ENCODE assay signal across 8 cellular contexts in genomic region chr1:225879521-225880209, GRCh38. TPM values are rescaled to one million over a fixed set of nuclear protein-coding genes. Genes with fewer than 3 reads are reported as not detected.
DNase-seq lines count a peak whose midpoint lies in the region; ATAC-seq and TF ChIP-seq lines count a peak whose summit lies in the region.

No MANE protein-coding gene starts in this region.

- TF ChIP-seq CTCF in lower leg skin (IDR thresholded peaks at IDR 0.05): no peak

- H3K36me3 ChIP-seq in aorta (ENCODE audit: control insufficient read depth in 1 of 2, insufficient read depth in 2 of 2, low read length in 1 of 2): peaks cover 0 to 3% of the 10 kb centered on the region in 2 donors

- no peak for TF ChIP-seq POLR2A in lower leg skin (IDR thresholded peaks at IDR 0.05)

- no peak for ATAC-seq in aorta (ENCODE audit: low FRiP score)
- ATAC-seq in sciatic nerve: no peak
- ATAC-seq in GM21390 (IDR thresholded peaks at IDR 0.05; ENCODE audit: unreplicated experiment): no peak

- H3K4me3 Mint-ChIP-seq in activated naive CD8-positive, alpha-beta T cell treated with anti-CD3 and anti-CD28 coated beads for 36 hours: peak overlapping the region; percentile 86

- no peaks in the 10 kb centered on the region for H3K9me3 Mint-ChIP-seq in activated naive CD8-positive, alpha-beta T cell treated with anti-CD3 and anti-CD28 coated beads for 36 hours

- H3K4me3 ChIP-seq in aorta (ENCODE audit: low read length in 2 of 2): no peak overlapping the region
- no peak overlapping the region for H3K4me3 ChIP-seq in lower leg skin (ENCODE audit: low read depth, poor library complexity, severe bottlenecking)

- H3K4me1 Mint-ChIP-seq in activated naive CD8-positive, alpha-beta T cell treated with anti-CD3 and anti-CD28 coated beads for 36 hours: peaks cover 60% of the 10 kb centered on the region

- no peaks in the 10 kb centered on the region for H3K9me3 ChIP-seq in aorta (ENCODE audit: control insufficient read depth, low read length)

- intact Hi-C loops in aorta (cut with DNase I) (no loop called here), sciatic nerve (cut with DNase I) (no loop called here), lower leg skin (cut with DNase I; ENCODE audit: low total_unique reads) (no loop called here)

- H3K36me3 Mint-ChIP-seq in activated naive CD8-positive, alpha-beta T cell treated with anti-CD3 and anti-CD28 coated beads for 36 hours: peaks cover 13% of the 10 kb centered on the region

- H3K4me1 ChIP-seq in aorta (ENCODE audit: control insufficient read depth in 1 of 2, insufficient read depth in 2 of 2, low read length in 2 of 2): peaks cover 0 to 4% of the 10 kb centered on the region in 2 donors

- H3K27ac Mint-ChIP-seq in activated naive CD8-positive, alpha-beta T cell treated with anti-CD3 and anti-CD28 coated beads for 36 hours: peak overlapping the region; percentile 87

- no peaks in the 10 kb centered on the region for H3K27me3 ChIP-seq in aorta (ENCODE audit: control insufficient read depth in 1 of 2, insufficient read depth in 2 of 2, low read length in 1 of 2)

- DNase-seq in stimulated activated CD4-positive, alpha-beta T cell treated with anti-CD3 and anti-CD28 coated beads, Interleukin-4, amount 100 ng/mL, for 24 hours: peak; percentile 38
- no peak for DNase-seq in stimulated activated CD4-positive, alpha-beta T cell treated with anti-CD3 and anti-CD28 coated beads, Interleukin-12 subunit alpha, Interleukin-12 subunit beta, amount 100 ng/mL, for 4 hours
- no peak for DNase-seq in activated naive CD8-positive, alpha-beta T cell treated with anti-CD3 and anti-CD28 coated beads for 36 hours
- DNase-seq in medulla oblongata (ENCODE audit: extremely low spot score) (peak; percentile 82), aorta (peak; percentile 33 to 43), sciatic nerve (ENCODE audit: low spot score) (no peak), lower leg skin (ENCODE audit: low spot score in 2 of 2) (no peak)

- H3K27me3 Mint-ChIP-seq in activated naive CD8-positive, alpha-beta T cell treated with anti-CD3 and anti-CD28 coated beads for 36 hours: no peaks in the 10 kb centered on the region

- WGBS in aorta, 2 donors: 81 to 82% methylated on average over 8 of the region's 8 CpGs
- 59 to 66% methylated on average over 8 of the region's 8 CpGs for whole genome bisulfite sequencing in lower leg skin, 2 donors

- H3K27ac ChIP-seq in aorta (ENCODE audit: low read depth in 1 of 2, low read length in 2 of 2): no peak overlapping the region

RNA-seq across cellular contexts. Expression of gene TMEM63A, which starts 2.5 kb away (rescaled TPM):
- 10 to 100 TPM; 29.5 to 33.0 TPM for total RNA-seq in activated naive CD8-positive, alpha-beta T cell treated with anti-CD3 and anti-CD28 coated beads for 36 hours
- total RNA-seq in aorta (100 to 1,000 TPM in 1 of 2 donors, 10 to 100 TPM in 1; 89.3 to 118 TPM), sciatic nerve (95.7 TPM), lower leg skin (10 to 100 TPM; 29.1 to 49.1 (median 42.9) TPM)
- 10 to 100 TPM in 1 of 2 donors, 1 to 10 TPM in 1; 7.6 to 73.5 TPM for polyA plus RNA-seq in aorta

RNA-seq across cellular contexts. Expression of gene LEFTY1, which starts 9.3 kb away (rescaled TPM):
- total RNA-seq in activated naive CD8-positive, alpha-beta T cell treated with anti-CD3 and anti-CD28 coated beads for 36 hours: under 1 TPM in 1 of 2 experiments, not detected in 1; 0.39 TPM
- total RNA-seq in aorta (under 1 TPM; 0.39 to 0.63 TPM), sciatic nerve (0.89 TPM), lower leg skin (1 to 10 TPM in 1 of 4 donors, under 1 TPM in 2, not detected in 1; 0.19 to 1.2 (median 0.39) TPM)
- polyA plus RNA-seq in aorta: under 1 TPM; 0.25 to 0.51 TPM

RNA-seq across cellular contexts. Expression of gene PYCR2, which starts 44.4 kb away (rescaled TPM):
- 100 to 1,000 TPM; 142 to 149 TPM for total RNA-seq in activated naive CD8-positive, alpha-beta T cell treated with anti-CD3 and anti-CD28 coated beads for 36 hours
- 10 to 100 TPM; 43.9 to 47.8 TPM for total RNA-seq in aorta
- polyA plus RNA-seq in aorta: 10 to 100 TPM; 27.0 to 63.6 TPM
- 52.2 TPM for total RNA-seq in sciatic nerve
- 10 to 100 TPM; 35.4 to 43.1 (median 37.9) TPM for total RNA-seq in lower leg skin

Comparison
In these comparisons a context has a peak if more than half of its experiments do, and no peak if none do; other contexts are left out.
1. DNase-seq: peak in stimulated activated CD4-positive, alpha-beta T cell treated with anti-CD3 and anti-CD28 coated beads, Interleukin-4, amount 100 ng/mL, for 24 hours (single experiment), medulla oblongata (single experiment) and aorta (2 of 2); none in stimulated activated CD4-positive, alpha-beta T cell treated with anti-CD3 and anti-CD28 coated beads, Interleukin-12 subunit alpha, Interleukin-12 subunit beta, amount 100 ng/mL, for 4 hours (single experiment), activated naive CD8-positive, alpha-beta T cell treated with anti-CD3 and anti-CD28 coated beads for 36 hours (single experiment), sciatic nerve (single experiment) and lower leg skin (0 of 2).